Comparison of ENCODE assay signal across 15 cellular contexts in the genomic region with DNA sequence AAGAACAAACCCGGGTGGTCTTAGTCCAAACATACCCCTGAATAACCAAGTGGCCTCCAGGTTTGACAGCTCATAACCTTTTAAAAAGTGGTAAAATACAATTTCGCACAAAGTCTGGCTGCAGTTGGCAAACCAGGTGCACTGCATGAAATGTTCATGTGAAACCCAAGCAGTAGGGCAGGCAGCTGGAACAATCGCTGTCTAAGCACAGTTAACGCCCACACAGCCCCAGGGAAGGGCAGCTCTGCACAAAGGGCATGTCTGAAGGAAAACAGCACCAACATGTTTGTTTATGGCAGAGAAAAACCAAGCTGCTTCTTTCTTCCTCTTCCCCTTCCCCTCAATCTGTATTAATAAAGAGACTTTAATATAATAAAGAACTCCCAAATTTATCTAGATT. TPM values are rescaled to one million over a fixed set of nuclear protein-coding genes. Genes with fewer than 3 reads are reported as not detected.
DNase-seq lines count a peak whose midpoint lies in the region; ATAC-seq, FAIRE-seq and TF ChIP-seq lines count a peak whose summit lies in the region.
"Had no signal": no experiment of that assay in that cellular context is flagged by ENCODE, and none has a peak within 500 bp of the region (broad histone marks: within the 10 kb centered on the region; RNA-seq: fewer than 3 reads in every experiment).

No MANE protein-coding gene starts in this region.

- peaks cover 15% of the 10 kb centered on the region for H3K36me3 Mint-ChIP-seq in chondrocyte (ENCODE audit: low read depth)

- no peak overlapping the region for H3K27ac ChIP-seq in GM23248
- no peak overlapping the region for H3K27ac ChIP-seq in small intestine (ENCODE audit: low read depth in 1 of 2, low read length in 1 of 2)
- H3K27ac ChIP-seq: left ventricle myocardium inferior, PC-9 had no signal

- WGBS in GM23248 (ENCODE audit: low coverage in 1 of 2, low lambda C conversion rate in 2 of 2, missing lambda C conversion rate in 2 of 2), 2 experiments = 39 to 41% methylated on average over 4 of the region's 4 CpGs
- WGBS in small intestine, 3 donors = 18 to 56% (median 47%) methylated on average over 4 of the region's 4 CpGs

- ATAC-seq in GM21367 (IDR thresholded peaks at IDR 0.05; ENCODE audit: unreplicated experiment) = no peak
- ATAC-seq: GM23338 had no signal

- H3K4me3 Mint-ChIP-seq in chondrocyte (ENCODE audit: unreplicated experiment) = no peak overlapping the region
- H3K4me3 Mint-ChIP-seq: GM23338 had no signal

- DNase-seq in GM23248 (peak; percentile 43), NCI-H2196 (lab: John Stamatoyannopoulos, UW; ENCODE audit: unreplicated experiment) (peak; percentile 35), fibroblast of mammary gland (ENCODE audit: low read depth) (peak; percentile 25), small intestine (peak; percentile 72), cortex of kidney (lab: John Stamatoyannopoulos, UW) (no peak), dedifferentiated amniotic fluid mesenchymal stem cell (ENCODE audit: extremely low spot score) (no peak), chondrocyte (ENCODE audit: low spot score) (no peak)
- DNase-seq: dermis blood vessel endothelial cell, left ventricle myocardium inferior, PC-9, trophoblast cell had no signal

- H3K36me3 ChIP-seq in GM23248 (ENCODE audit: low read depth) = peaks cover 4% of the 10 kb centered on the region; the same call in 1 of the 2 replicates
- peaks cover 0 to 3% of the 10 kb centered on the region in 2 donors for H3K36me3 ChIP-seq in small intestine (ENCODE audit: control insufficient read depth in 2 of 2, insufficient read depth in 2 of 2, low read length in 2 of 2)
- H3K36me3 ChIP-seq: ascending aorta had no signal

- FAIRE-seq in small intestine (lab: Jason Lieb, UNC) = no peak

- no peak overlapping the region for H3K27ac Mint-ChIP-seq in chondrocyte (ENCODE audit: unreplicated experiment)
- H3K27ac Mint-ChIP-seq: activated T-helper 2 cell treated with anti-CD3 and anti-CD28 coated beads, Interferon-gamma antibody, Interleukin-2, Interleukin-4, amounts not matched to agents 10 μg/mL and 5 μg/mL and 100 μg/mL, durations not matched to agents 14 hours and 24 hours and 36 hours; GM23338 had no signal

- in situ Hi-C loops in GM23248 (cut with MboI) = no loop called here

- peaks cover 11% of the 10 kb centered on the region for H3K79me2 ChIP-seq in GM23248 (ENCODE audit: insufficient read depth)

- H2AFZ ChIP-seq in GM23248 = no peak overlapping the region
- H2AFZ ChIP-seq: GM23338, PC-9 had no signal

- no peak overlapping the region for H3K4me3 ChIP-seq in GM23248
- no peak overlapping the region for H3K4me3 ChIP-seq in fibroblast of mammary gland (ENCODE audit: control insufficient read depth, low read depth, low read length)
- no peak overlapping the region for H3K4me3 ChIP-seq in small intestine (ENCODE audit: low read depth in 1 of 2, low read length in 2 of 2)
- H3K4me3 ChIP-seq: ascending aorta, GM23338, left ventricle myocardium inferior, PC-9 had no signal

- no peaks in the 10 kb centered on the region for H3F3A ChIP-seq in GM23248 (ENCODE audit: insufficient read depth)

- H3K9ac ChIP-seq in GM23248 = no peak overlapping the region

- H3K9me3 Mint-ChIP-seq in chondrocyte (ENCODE audit: low read depth) = no peaks in the 10 kb centered on the region
- H3K9me3 Mint-ChIP-seq: activated T-helper 2 cell treated with anti-CD3 and anti-CD28 coated beads, Interferon-gamma antibody, Interleukin-2, Interleukin-4, amounts not matched to agents 10 μg/mL and 5 μg/mL and 100 μg/mL, durations not matched to agents 14 hours and 24 hours and 36 hours had no signal

- peaks cover 5% of the 10 kb centered on the region for H3K4me1 Mint-ChIP-seq in chondrocyte (ENCODE audit: low read depth)

- H3K9me2 ChIP-seq in GM23248 (ENCODE audit: insufficient read depth) = no peaks in the 10 kb centered on the region

- H3K9me3 ChIP-seq in GM23248 (ENCODE audit: low read depth) (no peaks in the 10 kb centered on the region), small intestine (ENCODE audit: control insufficient read depth, low read depth) (no peaks in the 10 kb centered on the region)
- H3K9me3 ChIP-seq: ascending aorta, left ventricle myocardium inferior had no signal

- no peaks in the 10 kb centered on the region for H3K27me3 ChIP-seq in GM23248 (replicated peaks; ENCODE audit: insufficient read depth)
- H3K27me3 ChIP-seq in small intestine (ENCODE audit: control insufficient read depth in 2 of 2, insufficient read depth in 2 of 2, low read length in 2 of 2) = no peaks in the 10 kb centered on the region
- H3K27me3 ChIP-seq: ascending aorta had no signal

- H3K27me3 Mint-ChIP-seq in chondrocyte (ENCODE audit: low read depth) = no peaks in the 10 kb centered on the region

- no peaks in the 10 kb centered on the region for H3K4me1 ChIP-seq in GM23248 (ENCODE audit: insufficient read depth)
- no peaks in the 10 kb centered on the region for H3K4me1 ChIP-seq in small intestine (ENCODE audit: control insufficient read depth in 2 of 2, insufficient read depth in 1 of 2, low read depth in 1 of 2, low read length in 1 of 2)
- H3K4me1 ChIP-seq: left ventricle myocardium inferior had no signal

- TF ChIP-seq CTCF in fibroblast of mammary gland (conservative IDR thresholded peaks at IDR 0.05; ENCODE audit: control insufficient read depth, insufficient read depth, low read depth, low read length) (no peak), chondrocyte (IDR thresholded peaks at IDR 0.05) (no peak)

- no peak overlapping the region for H3K4me2 ChIP-seq in GM23248 (ENCODE audit: unreplicated experiment)
- H3K4me2 ChIP-seq: GM23338, PC-9 had no signal

- no peaks in the 10 kb centered on the region for H4K20me1 ChIP-seq in GM23248 (ENCODE audit: insufficient read depth)

RNA-seq across cellular contexts. Expression of gene KIAA1614, which starts 49.5 kb away (rescaled TPM):
- total RNA-seq in GM23248 (2014; rRNA removed; shearing (Covaris generic)) = 8.6 and 11.7 TPM in 2 replicates
- polyA plus RNA-seq in GM23248 (2016; fragmentation: Nextera tagmentation; extraction: Ambion mirVana) (1.3 and 2.7 TPM in 2 replicates), small intestine (1 to 10 TPM in 1 of 3 donors, under 1 TPM in 1, not detected in 1; 0.89 to 2.1 TPM)
- 5.3 to 8.4 TPM (median 8.2 TPM) in 3 replicates for total RNA-seq in chondrocyte

Comparison
In these comparisons a context has a peak if more than half of its experiments do, and no peak if none do; other contexts are left out.
1. DNase-seq: peak in GM23248 (single experiment), NCI-H2196 (single experiment), fibroblast of mammary gland (single experiment) and small intestine (single experiment); none in cortex of kidney (single experiment), dedifferentiated amniotic fluid mesenchymal stem cell (single experiment) and chondrocyte (single experiment).